ENCODE assay signal across 17 cellular contexts in the genomic region with DNA sequence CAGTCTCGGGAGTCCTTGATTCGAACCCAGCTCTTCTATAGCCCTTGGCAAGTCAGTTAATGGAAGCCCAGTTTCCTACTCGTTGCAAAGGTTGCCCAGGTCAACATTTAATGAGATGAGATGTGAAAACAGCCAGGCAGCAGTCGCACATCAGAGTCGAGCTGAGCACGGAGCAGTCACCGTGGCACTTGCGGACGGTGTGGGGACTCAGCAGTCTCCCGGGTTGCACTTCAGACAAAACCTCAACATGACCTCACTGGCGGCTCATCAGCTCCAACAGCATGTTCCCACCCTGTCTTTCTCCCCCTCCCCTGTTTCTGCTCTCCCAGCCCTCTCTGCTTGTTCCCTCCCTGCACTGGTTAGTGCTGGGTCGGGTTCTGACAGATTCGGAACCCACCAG. TPM values are rescaled to one million over a fixed set of nuclear protein-coding genes. Genes with fewer than 3 reads are reported as not detected.
DNase-seq lines count a peak whose midpoint lies in the region; ATAC-seq and TF ChIP-seq lines count a peak whose summit lies in the region.
"Had no signal": no experiment of that assay in that cellular context is flagged by ENCODE, and none has a peak within 500 bp of the region (broad histone marks: within the 10 kb centered on the region; RNA-seq: fewer than 3 reads in every experiment).

No MANE protein-coding gene starts in this region.

- H2BK12ac ChIP-seq in neuronal stem cell (ENCODE audit: low read length) = no peak overlapping the region

- no peak overlapping the region for H3K14ac ChIP-seq in neuronal stem cell (ENCODE audit: low read length)

- H4K20me1 ChIP-seq in MM.1S (ENCODE audit: insufficient read depth, low read length) = no peaks in the 10 kb centered on the region
- H4K20me1 ChIP-seq in neural progenitor cell (ENCODE audit: low read depth) = no peaks in the 10 kb centered on the region

- peaks cover 82% of the 10 kb centered on the region for H3K79me2 ChIP-seq in MM.1S (ENCODE audit: low read length)
- H3K79me2 ChIP-seq in neural progenitor cell (ENCODE audit: low read depth) = no peaks in the 10 kb centered on the region

- H3K4me1 ChIP-seq in MM.1S (ENCODE audit: low read length) (peaks cover 79% of the 10 kb centered on the region), neuronal stem cell (ENCODE audit: control insufficient read depth in 2 of 2, insufficient read depth in 1 of 2, low read depth in 1 of 2, low read length in 2 of 2) (peaks cover 0 to 8% of the 10 kb centered on the region in 2 donors), neural progenitor cell (no peaks in the 10 kb centered on the region)

- peak overlapping the region; percentile 61 for H3K4me3 ChIP-seq in MM.1S (ENCODE audit: low read length)
- no peak overlapping the region for H3K4me3 ChIP-seq in neuronal stem cell (ENCODE audit: low read length in 2 of 2)
- no peak overlapping the region for H3K4me3 ChIP-seq in neural progenitor cell
- H3K4me3 ChIP-seq: SK-N-MC had no signal

- H3K9ac ChIP-seq in MM.1S (ENCODE audit: low read length) (peak overlapping the region; percentile 98), neuronal stem cell (ENCODE audit: low read depth, low read length, poor library complexity) (no peak overlapping the region), neural progenitor cell (no peak overlapping the region)

- peak overlapping the region; percentile 20 for H3K27ac Mint-ChIP-seq in activated T-cell treated with anti-CD3 and anti-CD28 coated beads, Interleukin-2, amount 50 U/mL, for 24 hours
- H3K27ac Mint-ChIP-seq in neural progenitor cell = no peak overlapping the region

- H3K9me3 ChIP-seq in MM.1S (replicated peaks; ENCODE audit: insufficient read depth, low read length) (no peaks in the 10 kb centered on the region), neuronal stem cell (replicated peaks in 1 of 2; ENCODE audit: control insufficient read depth in 2 of 2, insufficient read depth in 1 of 2, low read depth in 1 of 2, low read length in 2 of 2) (no peaks in the 10 kb centered on the region), neural progenitor cell (ENCODE audit: low read depth) (no peaks in the 10 kb centered on the region)

- DNase-seq in activated T-cell treated with anti-CD3 and anti-CD28 coated beads, Interleukin-2, amount 50 U/mL, for 24 hours = no peak
- DNase-seq in activated T-cell treated with anti-CD3 and anti-CD28 coated beads for 4 hours = no peak
- DNase-seq in MM.1S = peak; percentile 77
- DNase-seq in neuronal stem cell (ENCODE audit: low spot score) = no peak
- no peak for DNase-seq in D341Med (ENCODE audit: low spot score)
- no peak for DNase-seq in neural progenitor cell (ENCODE audit: low spot score)
- no peak for DNase-seq in GM13976 (ENCODE audit: low spot score)
- DNase-seq: COR-L47, HCEC 1CT, KBM-7, NCI-H1092 treated with DMSO at 0.1 percent for 48 hours, NCI-H1694 treated with DMSO at 0.1 percent for 48 hours had no signal

- no peaks in the 10 kb centered on the region for H3K27me3 ChIP-seq in MM.1S (replicated peaks; ENCODE audit: insufficient read depth, low read length)
- peaks cover 0 to 6% (median 2%) of the 10 kb centered on the region in 3 experiments for H3K27me3 ChIP-seq in neuronal stem cell (ENCODE audit: control insufficient read depth in 3 of 3, insufficient read depth in 3 of 3, low read depth in 1 of 3, low read length in 3 of 3)
- peaks cover 23% of the 10 kb centered on the region for H3K27me3 ChIP-seq in neural progenitor cell

- peak overlapping the region; percentile 38 for H3K23ac ChIP-seq in neuronal stem cell (ENCODE audit: low read depth, low read length, poor library complexity)

- H3K36me3 ChIP-seq in MM.1S (replicated peaks; ENCODE audit: insufficient read depth, low read length) = no peaks in the 10 kb centered on the region
- peaks cover 0 to 2% of the 10 kb centered on the region in 2 donors for H3K36me3 ChIP-seq in neuronal stem cell (replicated peaks in 1 of 2; ENCODE audit: control insufficient read depth in 2 of 2, insufficient read depth in 2 of 2, low read length in 2 of 2)
- H3K36me3 ChIP-seq in neural progenitor cell = no peaks in the 10 kb centered on the region

- no peak overlapping the region for H3K4me3 Mint-ChIP-seq in activated T-cell treated with anti-CD3 and anti-CD28 coated beads, Interleukin-2, amount 50 U/mL, for 24 hours
- no peak overlapping the region for H3K4me3 Mint-ChIP-seq in neural progenitor cell

- TF ChIP-seq CTCF in MM.1S (IDR thresholded peaks at IDR 0.05; ENCODE audit: low read length) = no peak
- no peak for TF ChIP-seq CTCF in neural progenitor cell (IDR thresholded peaks at IDR 0.05)
- TF ChIP-seq CTCF in GM13976 (IDR thresholded peaks at IDR 0.05; ENCODE audit: borderline replicate concordance, control extremely low read depth, extremely low read depth, insufficient read depth, missing control alignments) = no peak

- peak overlapping the region; percentile 94 for H3K4me2 ChIP-seq in MM.1S (ENCODE audit: low read depth, low read length)
- no peak overlapping the region for H3K4me2 ChIP-seq in neuronal stem cell (ENCODE audit: insufficient read depth, low read length, poor library complexity, severe bottlenecking)
- H3K4me2 ChIP-seq in neural progenitor cell = no peak overlapping the region

- no peaks in the 10 kb centered on the region for H3K79me1 ChIP-seq in neuronal stem cell (ENCODE audit: low read depth, low read length)

- no peaks in the 10 kb centered on the region for H3K9me3 Mint-ChIP-seq in activated T-cell treated with anti-CD3 and anti-CD28 coated beads, Interleukin-2, amount 50 U/mL, for 24 hours
- H3K9me3 Mint-ChIP-seq in neural progenitor cell = no peaks in the 10 kb centered on the region

- no peak overlapping the region for H2BK15ac ChIP-seq in neuronal stem cell (ENCODE audit: low read length)

- H3K27ac ChIP-seq in MM.1S (ENCODE audit: low read length) (peak overlapping the region; percentile 99), neuronal stem cell (replicated peaks; ENCODE audit: low read length) (no peak overlapping the region), neural progenitor cell (no peak overlapping the region)
- H3K27ac ChIP-seq: C4-2B, SK-N-MC had no signal

- no peaks in the 10 kb centered on the region for H3K36me3 Mint-ChIP-seq in activated T-cell treated with anti-CD3 and anti-CD28 coated beads, Interleukin-2, amount 50 U/mL, for 24 hours (ENCODE audit: low read depth)
- no peaks in the 10 kb centered on the region for H3K36me3 Mint-ChIP-seq in neural progenitor cell

- WGBS in neuronal stem cell (ENCODE audit: extremely low coverage in 2 of 2, insufficient read length in 2 of 2, insufficient replicate concordance in 1 of 2), 2 donors = no CpG with 5 or more reads among the region's 13 CpGs

- H2AK5ac ChIP-seq in neuronal stem cell (ENCODE audit: low read depth, low read length) = no peak overlapping the region

- peaks cover 12% of the 10 kb centered on the region for H3K27me3 Mint-ChIP-seq in activated T-cell treated with anti-CD3 and anti-CD28 coated beads, Interleukin-2, amount 50 U/mL, for 24 hours
- H3K27me3 Mint-ChIP-seq in neural progenitor cell (ENCODE audit: insufficient read depth, low read depth) = peaks cover 6% of the 10 kb centered on the region

- no peak overlapping the region for H4K91ac ChIP-seq in neuronal stem cell (ENCODE audit: low read depth, low read length, poor library complexity)

- H2AFZ ChIP-seq in MM.1S (ENCODE audit: low read length) (no peak overlapping the region), neuronal stem cell (ENCODE audit: low read length) (no peak overlapping the region), neural progenitor cell (replicated peaks) (no peak overlapping the region)

- no peak overlapping the region for H2BK120ac ChIP-seq in neuronal stem cell (ENCODE audit: low read depth, low read length)

- no peaks in the 10 kb centered on the region for H3K9me2 ChIP-seq in MM.1S (replicated peaks; ENCODE audit: insufficient read depth, low read length)

- peaks cover 65% of the 10 kb centered on the region for H3F3A ChIP-seq in MM.1S (ENCODE audit: insufficient read depth, low read length)
- H3F3A ChIP-seq in neural progenitor cell (ENCODE audit: low read depth) = no peaks in the 10 kb centered on the region

- no peak overlapping the region for H3K4ac ChIP-seq in neuronal stem cell (ENCODE audit: low read length)

- in situ Hi-C loops in GM13976 (cut with MboI; ENCODE audit: low sequenced_read_pairs, unreplicated experiment) = no loop called here

- no peak overlapping the region for H2BK5ac ChIP-seq in neuronal stem cell (ENCODE audit: low read length)

- H3K4me1 Mint-ChIP-seq in activated T-cell treated with anti-CD3 and anti-CD28 coated beads, Interleukin-2, amount 50 U/mL, for 24 hours (ENCODE audit: low read depth) = peaks cover 18% of the 10 kb centered on the region
- peaks cover 10% of the 10 kb centered on the region for H3K4me1 Mint-ChIP-seq in neural progenitor cell

- H4K8ac ChIP-seq in neuronal stem cell (ENCODE audit: low read depth, low read length) = no peak overlapping the region

- H3K18ac ChIP-seq in neuronal stem cell (ENCODE audit: low read length) = peak overlapping the region; percentile 42

- peak; percentile 27 for ATAC-seq in GM19351 (IDR thresholded peaks at IDR 0.05; ENCODE audit: unreplicated experiment)
- ATAC-seq: Panc1, Right ventricle myocardium inferior had no signal

RNA-seq across cellular contexts. Expression of gene UBE2QL1, which starts 35.8 kb away (rescaled TPM):
- 2.3 TPM for polyA plus RNA-seq in neuronal stem cell (2013, experiment 1 of 2)
- 2.4 TPM for polyA plus RNA-seq in neuronal stem cell (2013, experiment 2 of 2)
- total RNA-seq in neural progenitor cell (ENCODE audit: low replicate concordance) = 0.30 and 0.62 TPM in 2 replicates
